ENCODE assay signal across 1 cellular context in the genomic region with DNA sequence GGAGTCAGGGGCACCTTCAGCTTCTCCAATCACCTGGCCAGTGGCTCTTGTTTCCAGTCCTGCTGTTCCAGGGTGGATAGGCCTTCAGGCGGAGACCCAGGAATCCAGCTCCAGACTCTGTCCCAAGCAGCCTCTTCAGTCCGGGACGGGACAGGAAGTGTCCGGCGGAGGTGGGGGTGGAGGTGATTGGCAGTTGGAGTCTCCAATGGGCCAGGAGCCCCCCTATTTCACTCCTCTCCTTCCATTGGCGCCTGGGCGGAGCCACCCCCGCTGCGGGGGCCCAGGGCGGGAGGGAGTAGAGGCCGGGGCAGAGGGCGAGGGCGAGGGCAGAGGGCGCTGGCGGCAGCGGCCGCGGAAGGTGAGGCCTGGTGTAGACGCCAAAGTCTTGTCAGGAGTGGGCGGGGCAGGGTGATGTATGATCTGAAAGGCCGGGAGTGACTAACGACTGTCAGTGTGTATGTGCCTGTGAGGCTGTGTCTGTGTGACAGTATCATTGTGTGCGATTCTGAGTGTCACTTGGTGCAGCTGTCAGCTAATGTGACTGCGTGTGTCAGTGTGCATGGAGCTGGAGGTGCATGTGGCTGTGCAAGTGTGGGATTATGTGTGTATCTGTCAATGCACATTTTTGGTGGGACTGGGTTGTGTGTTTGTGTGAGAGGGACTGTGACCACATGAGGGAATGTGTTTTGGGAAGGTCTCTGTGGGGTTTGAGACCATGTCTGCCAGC.
A peak's percentile ranks its signal among the peaks of the same experiment; 100 is the strongest.
TF ChIP-seq lines count a peak whose summit lies in the region.

Gene IL11RA (plus strand): TSS at position 310 of the 727 bp plus-strand sequence. CDS start 3,033 bp downstream, outside the sequence.

TF ChIP-seq in H1, 55 proteins besides CTCF, POLR2A, EP300 and RAD21:
- TF ChIP-seq EZH2 (IDR thresholded peaks at IDR 0.05; ENCODE audit: low read depth, low read length, severe bottlenecking) (no peak), GABPA (IDR thresholded peaks at IDR 0.05; ENCODE audit: borderline replicate concordance, insufficient read depth, low read length) (peak; percentile 75; the same call in 1 of the 2 replicates), HDAC6 (IDR thresholded peaks at IDR 0.05; ENCODE audit: low read depth, low read length) (no peak), TCF12 (IDR thresholded peaks at IDR 0.05; ENCODE audit: low read depth, low read length) (no peak), BRCA1 (IDR thresholded peaks at IDR 0.05; ENCODE audit: low read depth, low read length) (no peak), YY1 (IDR thresholded peaks at IDR 0.05; ENCODE audit: low read depth, low read length) (no peak), CHD1 (IDR thresholded peaks at IDR 0.05; ENCODE audit: low read depth, low read length) (no peak), SRF (IDR thresholded peaks at IDR 0.05; ENCODE audit: low read depth, low read length) (no peak), CEBPB (IDR thresholded peaks at IDR 0.05; ENCODE audit: low read depth, low read length) (no peak), CREB1 (IDR thresholded peaks at IDR 0.05) (no peak), KDM5A (IDR thresholded peaks at IDR 0.05; ENCODE audit: low read length) (no peak), FOSL1 (IDR thresholded peaks at IDR 0.05; ENCODE audit: insufficient read depth, low read depth, low read length) (no peak), SP1 (IDR thresholded peaks at IDR 0.05; ENCODE audit: low read depth, low read length) (peak; percentile 86), SIRT6 (IDR thresholded peaks at IDR 0.05; ENCODE audit: low read length) (no peak), RFX5 (IDR thresholded peaks at IDR 0.05; ENCODE audit: borderline replicate concordance, low read depth, low read length) (no peak), NRF1 (IDR thresholded peaks at IDR 0.05; ENCODE audit: low read depth, low read length) (no peak), BACH1 (IDR thresholded peaks at IDR 0.05; ENCODE audit: low read length) (no peak), JUND (IDR thresholded peaks at IDR 0.05; ENCODE audit: low read length) (no peak), ATF2 (IDR thresholded peaks at IDR 0.05; ENCODE audit: low read length) (no peak), SP2 (IDR thresholded peaks at IDR 0.05; ENCODE audit: low read length) (peak; percentile 47), E2F6 (IDR thresholded peaks at IDR 0.05) (peak; percentile 50), JUN (IDR thresholded peaks at IDR 0.05; ENCODE audit: low read depth, low read length) (no peak), RNF2 (IDR thresholded peaks at IDR 0.05; ENCODE audit: borderline replicate concordance, low read depth, low read length, missing control alignments, poor library complexity, severe bottlenecking) (no peak), CBX8 (IDR thresholded peaks at IDR 0.05; ENCODE audit: borderline replicate concordance, low read depth, low read length) (no peak), KDM4A (IDR thresholded peaks at IDR 0.05; ENCODE audit: low read depth, low read length, severe bottlenecking) (no peak), RXRA (IDR thresholded peaks at IDR 0.05; ENCODE audit: insufficient read depth, low read depth, low read length) (no peak), CBX5 (IDR thresholded peaks at IDR 0.05; ENCODE audit: low read depth, low read length) (no peak), EGR1 (IDR thresholded peaks at IDR 0.05; ENCODE audit: borderline replicate concordance, low read depth, low read length) (peak; percentile 46; the same call in 1 of the 2 replicates), TAF7 (optimal IDR thresholded peaks at IDR 0.05; ENCODE audit: borderline replicate concordance, low read depth, low read length) (no peak), NANOG (IDR thresholded peaks at IDR 0.05; ENCODE audit: insufficient read depth, low read depth, low read length, poor library complexity, severe bottlenecking) (no peak), HDAC2 (IDR thresholded peaks at IDR 0.05; ENCODE audit: borderline replicate concordance in 1 of 2, low read depth in 2 of 2, low read length in 2 of 2) (no peak), CTBP2 (IDR thresholded peaks at IDR 0.05; ENCODE audit: borderline replicate concordance, insufficient read depth, insufficient read length, low read length) (peak; percentile 46), KDM1A (IDR thresholded peaks at IDR 0.05; ENCODE audit: borderline replicate concordance, low read length) (0 out of 2 replicates have a peak, but pooled peaks have one; percentile 15), SP4 (IDR thresholded peaks at IDR 0.05; ENCODE audit: low read length) (no peak), POU5F1 (IDR thresholded peaks at IDR 0.05; ENCODE audit: low read depth, low read length) (no peak), RBBP5 (IDR thresholded peaks at IDR 0.05; ENCODE audit: borderline replicate concordance, low read depth, low read length) (no peak), SAP30 (IDR thresholded peaks at IDR 0.05; ENCODE audit: insufficient read depth, insufficient replicate concordance, low read length) (peak; percentile 70), TAF1 (IDR thresholded peaks at IDR 0.05; ENCODE audit: low read depth, low read length) (peak; percentile 68), PHF8 (conservative IDR thresholded peaks at IDR 0.05; ENCODE audit: low read depth, low read length) (no peak), TBP (IDR thresholded peaks at IDR 0.05; ENCODE audit: low read depth, low read length) (no peak), SUZ12 (IDR thresholded peaks at IDR 0.05; ENCODE audit: low read length) (no peak), SIN3A (conservative IDR thresholded peaks at IDR 0.05 in 1 of 2, IDR thresholded peaks at IDR 0.05 in 1 of 2; ENCODE audit: low read depth in 1 of 2, low read length in 2 of 2) (peak in 1 of 2 experiments; percentile 88; a peak in 1 of 4 replicates), BCL11A (IDR thresholded peaks at IDR 0.05; ENCODE audit: low read depth in 2 of 2, low read length in 2 of 2) (no peak), SIX5 (IDR thresholded peaks at IDR 0.05; ENCODE audit: low read depth, low read length) (no peak), GTF2F1 (IDR thresholded peaks at IDR 0.05; ENCODE audit: borderline replicate concordance, low read depth, low read length) (no peak), MAFK (IDR thresholded peaks at IDR 0.05; ENCODE audit: low read depth, low read length) (no peak), POLR2AphosphoS5 (IDR thresholded peaks at IDR 0.05; ENCODE audit: low read depth, low read length) (no peak), ASH2L (IDR thresholded peaks at IDR 0.05; ENCODE audit: low read length) (no peak), CHD2 (IDR thresholded peaks at IDR 0.05; ENCODE audit: low read length) (peak; percentile 68; the same call in 1 of the 2 replicates), TEAD4 (IDR thresholded peaks at IDR 0.05; ENCODE audit: low read depth, low read length) (no peak), ZNF274 (IDR thresholded peaks at IDR 0.05; ENCODE audit: borderline replicate concordance, extremely low read depth, low read length) (no peak)
- TF ChIP-seq, protein P1, sequence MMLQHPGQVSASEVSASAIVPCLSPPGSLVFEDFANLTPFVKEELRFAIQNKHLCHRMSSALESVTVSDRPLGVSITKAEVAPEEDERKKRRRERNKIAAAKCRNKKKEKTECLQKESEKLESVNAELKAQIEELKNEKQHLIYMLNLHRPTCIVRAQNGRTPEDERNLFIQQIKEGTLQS (IDR thresholded peaks at IDR 0.05; ENCODE audit: insufficient read depth, low read depth, low read length): no peak
- TF ChIP-seq, protein P2, sequence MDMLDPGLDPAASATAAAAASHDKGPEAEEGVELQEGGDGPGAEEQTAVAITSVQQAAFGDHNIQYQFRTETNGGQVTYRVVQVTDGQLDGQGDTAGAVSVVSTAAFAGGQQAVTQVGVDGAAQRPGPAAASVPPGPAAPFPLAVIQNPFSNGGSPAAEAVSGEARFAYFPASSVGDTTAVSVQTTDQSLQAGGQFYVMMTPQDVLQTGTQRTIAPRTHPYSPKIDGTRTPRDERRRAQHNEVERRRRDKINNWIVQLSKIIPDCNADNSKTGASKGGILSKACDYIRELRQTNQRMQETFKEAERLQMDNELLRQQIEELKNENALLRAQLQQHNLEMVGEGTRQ (IDR thresholded peaks at IDR 0.05; ENCODE audit: low read length): no peak
- TF ChIP-seq, protein P3, sequence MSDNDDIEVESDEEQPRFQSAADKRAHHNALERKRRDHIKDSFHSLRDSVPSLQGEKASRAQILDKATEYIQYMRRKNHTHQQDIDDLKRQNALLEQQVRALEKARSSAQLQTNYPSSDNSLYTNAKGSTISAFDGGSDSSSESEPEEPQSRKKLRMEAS (IDR thresholded peaks at IDR 0.05): no peak
- TF ChIP-seq, protein P4, sequence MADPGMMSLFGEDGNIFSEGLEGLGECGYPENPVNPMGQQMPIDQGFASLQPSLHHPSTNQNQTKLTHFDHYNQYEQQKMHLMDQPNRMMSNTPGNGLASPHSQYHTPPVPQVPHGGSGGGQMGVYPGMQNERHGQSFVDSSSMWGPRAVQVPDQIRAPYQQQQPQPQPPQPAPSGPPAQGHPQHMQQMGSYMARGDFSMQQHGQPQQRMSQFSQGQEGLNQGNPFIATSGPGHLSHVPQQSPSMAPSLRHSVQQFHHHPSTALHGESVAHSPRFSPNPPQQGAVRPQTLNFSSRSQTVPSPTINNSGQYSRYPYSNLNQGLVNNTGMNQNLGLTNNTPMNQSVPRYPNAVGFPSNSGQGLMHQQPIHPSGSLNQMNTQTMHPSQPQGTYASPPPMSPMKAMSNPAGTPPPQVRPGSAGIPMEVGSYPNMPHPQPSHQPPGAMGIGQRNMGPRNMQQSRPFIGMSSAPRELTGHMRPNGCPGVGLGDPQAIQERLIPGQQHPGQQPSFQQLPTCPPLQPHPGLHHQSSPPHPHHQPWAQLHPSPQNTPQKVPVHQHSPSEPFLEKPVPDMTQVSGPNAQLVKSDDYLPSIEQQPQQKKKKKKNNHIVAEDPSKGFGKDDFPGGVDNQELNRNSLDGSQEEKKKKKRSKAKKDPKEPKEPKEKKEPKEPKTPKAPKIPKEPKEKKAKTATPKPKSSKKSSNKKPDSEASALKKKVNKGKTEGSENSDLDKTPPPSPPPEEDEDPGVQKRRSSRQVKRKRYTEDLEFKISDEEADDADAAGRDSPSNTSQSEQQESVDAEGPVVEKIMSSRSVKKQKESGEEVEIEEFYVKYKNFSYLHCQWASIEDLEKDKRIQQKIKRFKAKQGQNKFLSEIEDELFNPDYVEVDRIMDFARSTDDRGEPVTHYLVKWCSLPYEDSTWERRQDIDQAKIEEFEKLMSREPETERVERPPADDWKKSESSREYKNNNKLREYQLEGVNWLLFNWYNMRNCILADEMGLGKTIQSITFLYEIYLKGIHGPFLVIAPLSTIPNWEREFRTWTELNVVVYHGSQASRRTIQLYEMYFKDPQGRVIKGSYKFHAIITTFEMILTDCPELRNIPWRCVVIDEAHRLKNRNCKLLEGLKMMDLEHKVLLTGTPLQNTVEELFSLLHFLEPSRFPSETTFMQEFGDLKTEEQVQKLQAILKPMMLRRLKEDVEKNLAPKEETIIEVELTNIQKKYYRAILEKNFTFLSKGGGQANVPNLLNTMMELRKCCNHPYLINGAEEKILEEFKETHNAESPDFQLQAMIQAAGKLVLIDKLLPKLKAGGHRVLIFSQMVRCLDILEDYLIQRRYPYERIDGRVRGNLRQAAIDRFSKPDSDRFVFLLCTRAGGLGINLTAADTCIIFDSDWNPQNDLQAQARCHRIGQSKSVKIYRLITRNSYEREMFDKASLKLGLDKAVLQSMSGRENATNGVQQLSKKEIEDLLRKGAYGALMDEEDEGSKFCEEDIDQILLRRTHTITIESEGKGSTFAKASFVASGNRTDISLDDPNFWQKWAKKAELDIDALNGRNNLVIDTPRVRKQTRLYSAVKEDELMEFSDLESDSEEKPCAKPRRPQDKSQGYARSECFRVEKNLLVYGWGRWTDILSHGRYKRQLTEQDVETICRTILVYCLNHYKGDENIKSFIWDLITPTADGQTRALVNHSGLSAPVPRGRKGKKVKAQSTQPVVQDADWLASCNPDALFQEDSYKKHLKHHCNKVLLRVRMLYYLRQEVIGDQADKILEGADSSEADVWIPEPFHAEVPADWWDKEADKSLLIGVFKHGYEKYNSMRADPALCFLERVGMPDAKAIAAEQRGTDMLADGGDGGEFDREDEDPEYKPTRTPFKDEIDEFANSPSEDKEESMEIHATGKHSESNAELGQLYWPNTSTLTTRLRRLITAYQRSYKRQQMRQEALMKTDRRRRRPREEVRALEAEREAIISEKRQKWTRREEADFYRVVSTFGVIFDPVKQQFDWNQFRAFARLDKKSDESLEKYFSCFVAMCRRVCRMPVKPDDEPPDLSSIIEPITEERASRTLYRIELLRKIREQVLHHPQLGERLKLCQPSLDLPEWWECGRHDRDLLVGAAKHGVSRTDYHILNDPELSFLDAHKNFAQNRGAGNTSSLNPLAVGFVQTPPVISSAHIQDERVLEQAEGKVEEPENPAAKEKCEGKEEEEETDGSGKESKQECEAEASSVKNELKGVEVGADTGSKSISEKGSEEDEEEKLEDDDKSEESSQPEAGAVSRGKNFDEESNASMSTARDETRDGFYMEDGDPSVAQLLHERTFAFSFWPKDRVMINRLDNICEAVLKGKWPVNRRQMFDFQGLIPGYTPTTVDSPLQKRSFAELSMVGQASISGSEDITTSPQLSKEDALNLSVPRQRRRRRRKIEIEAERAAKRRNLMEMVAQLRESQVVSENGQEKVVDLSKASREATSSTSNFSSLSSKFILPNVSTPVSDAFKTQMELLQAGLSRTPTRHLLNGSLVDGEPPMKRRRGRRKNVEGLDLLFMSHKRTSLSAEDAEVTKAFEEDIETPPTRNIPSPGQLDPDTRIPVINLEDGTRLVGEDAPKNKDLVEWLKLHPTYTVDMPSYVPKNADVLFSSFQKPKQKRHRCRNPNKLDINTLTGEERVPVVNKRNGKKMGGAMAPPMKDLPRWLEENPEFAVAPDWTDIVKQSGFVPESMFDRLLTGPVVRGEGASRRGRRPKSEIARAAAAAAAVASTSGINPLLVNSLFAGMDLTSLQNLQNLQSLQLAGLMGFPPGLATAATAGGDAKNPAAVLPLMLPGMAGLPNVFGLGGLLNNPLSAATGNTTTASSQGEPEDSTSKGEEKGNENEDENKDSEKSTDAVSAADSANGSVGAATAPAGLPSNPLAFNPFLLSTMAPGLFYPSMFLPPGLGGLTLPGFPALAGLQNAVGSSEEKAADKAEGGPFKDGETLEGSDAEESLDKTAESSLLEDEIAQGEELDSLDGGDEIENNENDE (IDR thresholded peaks at IDR 0.05; ENCODE audit: insufficient replicate concordance, low read length): no peak
TF ChIP-seq in H1: peak in this region for 11.
